Comparison of ENCODE assay signal across 13 cellular contexts in the genomic region with DNA sequence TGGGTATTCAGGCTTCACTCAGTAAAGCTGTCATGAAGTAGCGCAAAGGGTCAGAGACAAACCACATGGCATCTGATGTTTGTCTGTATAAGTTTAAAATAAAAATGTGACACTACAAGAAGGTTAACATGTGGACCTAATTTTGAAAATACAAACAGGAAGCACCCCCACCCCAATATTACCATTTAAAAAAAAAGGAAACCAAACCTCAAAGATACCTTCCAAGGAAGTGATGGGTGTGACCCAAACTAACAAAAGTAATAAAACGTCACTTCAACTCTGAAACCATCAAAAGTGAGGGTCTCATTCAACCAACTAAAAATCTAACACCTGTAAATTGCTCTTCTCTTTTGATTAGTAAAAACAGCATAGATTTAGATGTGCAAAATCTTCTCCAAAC. TPM values are rescaled to one million over a fixed set of nuclear protein-coding genes. Genes with fewer than 3 reads are reported as not detected.
DNase-seq lines count a peak whose midpoint lies in the region; ATAC-seq, FAIRE-seq and TF ChIP-seq lines count a peak whose summit lies in the region.
"Had no signal": no experiment of that assay in that cellular context is flagged by ENCODE, and none has a peak within 500 bp of the region (broad histone marks: within the 10 kb centered on the region; RNA-seq: fewer than 3 reads in every experiment).

No MANE protein-coding gene starts in this region.

- FAIRE-seq in GM12892 (lab: Jason Lieb, UNC) = no peak
- FAIRE-seq: keratinocyte had no signal

- H3K9me3 ChIP-seq in DOHH2 (ENCODE audit: control insufficient read depth, insufficient read depth, low read length) (no peaks in the 10 kb centered on the region), sigmoid colon (no peaks in the 10 kb centered on the region)

- no peaks in the 10 kb centered on the region for H3K9me3 Mint-ChIP-seq in T-cell

- intact Hi-C loops in sigmoid colon (cut with DNase I) = no loop called here

- no peak for DNase-seq in T-cell
- peak; percentile 66 for DNase-seq in central memory CD4-positive, alpha-beta T cell
- no peak for DNase-seq in sigmoid colon
- no peak for DNase-seq in GM12892 (ENCODE audit: insufficient read length)
- DNase-seq in NK-92 treated with Interleukin-12 subunit alpha and Interleukin-12 subunit beta, amount 100 ng/mL, for 24 hours (lab: John Stamatoyannopoulos, UW) = no peak
- DNase-seq: anterior cingulate cortex, NCI-H1436 treated with DMSO at 0.1 percent for 48 hours, NCI-H446 treated with DMSO at 0.1 percent for 48 hours had no signal

- no peak for TF ChIP-seq POLR2A in sigmoid colon (IDR thresholded peaks at IDR 0.05)
- no peak for TF ChIP-seq POLR2A in GM12892 (IDR thresholded peaks at IDR 0.05; ENCODE audit: low read depth, low read length)

- peak overlapping the region; percentile 92 to 95 for H3K27ac Mint-ChIP-seq in T-cell

- CTCF ChIA-PET in T-cell (lab: Charles Lee) = interaction anchor here in 1 of 2 donors (0.6 to 3.7 kb wide), 3 partner anchors 19 to 50 kb away, joined by 5 to 19 read pairs (median 18); no protein-coding TSS in a partner anchor

- H3K4me3 Mint-ChIP-seq in T-cell = peak overlapping the region; percentile 95 to 100 (median 96)

- H4K20me1 ChIP-seq in DOHH2 (ENCODE audit: control insufficient read depth, insufficient read depth, low read depth, low read length) = no peaks in the 10 kb centered on the region

- H3K4me1 ChIP-seq in DOHH2 (ENCODE audit: control insufficient read depth, low read length) = peaks cover 67% of the 10 kb centered on the region
- peaks cover 0 to 80% (median 67%) of the 10 kb centered on the region in 4 donors for H3K4me1 ChIP-seq in sigmoid colon

- H3K4me1 Mint-ChIP-seq in T-cell = peaks cover 76 to 86% (median 76%) of the 10 kb centered on the region in 3 donors

- peaks cover 10% of the 10 kb centered on the region for H3F3A ChIP-seq in DOHH2 (ENCODE audit: control insufficient read depth, insufficient read depth)

- H3K36me3 Mint-ChIP-seq in T-cell = peaks cover 13% of the 10 kb centered on the region

- peak overlapping the region; percentile 93 for H3K4me2 ChIP-seq in DOHH2 (ENCODE audit: low read length)

- TF ChIP-seq EP300 in sigmoid colon (IDR thresholded peaks at IDR 0.05) = no peak

- H3K27me3 ChIP-seq in DOHH2 (ENCODE audit: control insufficient read depth, low read length) (no peaks in the 10 kb centered on the region), sigmoid colon (no peaks in the 10 kb centered on the region)
- H3K27me3 ChIP-seq: SJSA1 had no signal

- POLR2A ChIA-PET in T-cell (lab: Charles Lee) = interaction anchor here in 1 of 2 donors (0.6 to 11.7 kb wide), 3 partner anchors 16 to 24 kb away, joined by 3 to 147 read pairs (median 4); partner anchors contain the start of gene STAT5A

- 45 to 63% methylated on average over 2 of the region's 2 CpGs for WGBS in sigmoid colon, 2 donors

- H3K4me3 ChIP-seq in DOHH2 (ENCODE audit: low read length) (peak overlapping the region; percentile 93), sigmoid colon (no peak overlapping the region)
- H3K4me3 ChIP-seq: SJSA1 had no signal

- H3K79me2 ChIP-seq in DOHH2 (ENCODE audit: control insufficient read depth, low read length) = peaks cover 83% of the 10 kb centered on the region

- H3K27ac ChIP-seq in DOHH2 (ENCODE audit: low read depth, low read length) (peak overlapping the region; percentile 29), sigmoid colon (peak overlapping the region in 3 of 4 donors; percentile 52 to 94 (median 56))
- H3K27ac ChIP-seq: parathyroid adenoma, SJSA1 had no signal

- no peak for TF ChIP-seq CTCF in DOHH2 (IDR thresholded peaks at IDR 0.05; ENCODE audit: low read depth, low read length, poor library complexity, severe bottlenecking)
- TF ChIP-seq CTCF in sigmoid colon (IDR thresholded peaks at IDR 0.05) = no peak

- ATAC-seq in T-cell (replicated peaks in 1 of 4) (peak in 1 of 4 experiments; percentile 30), GM19328 (IDR thresholded peaks at IDR 0.05; ENCODE audit: unreplicated experiment) (no peak)

- H3K36me3 ChIP-seq in DOHH2 (ENCODE audit: control insufficient read depth, low read length) (peaks cover 23% of the 10 kb centered on the region), sigmoid colon (no peaks in the 10 kb centered on the region)

- H3K9me2 ChIP-seq in DOHH2 (replicated peaks; ENCODE audit: control insufficient read depth, low read length) = no peaks in the 10 kb centered on the region

- no peaks in the 10 kb centered on the region for H3K27me3 Mint-ChIP-seq in T-cell

RNA-seq across cellular contexts. Expression of gene STAT5B, which starts 3.6 kb away (rescaled TPM):
- 100 to 1,000 TPM; 178 to 205 (median 186) TPM for total RNA-seq in T-cell
- 100 to 1,000 TPM in 1 of 4 donors, 10 to 100 TPM in 3; 93.5 to 117 (median 98.4) TPM for total RNA-seq in sigmoid colon
- 10 to 100 TPM; 11.3 to 37.5 (median 13.2) TPM for polyA plus RNA-seq in sigmoid colon
- polyA plus RNA-seq in GM12892 (2012; ENCODE audit: missing spikeins) = 40.7 TPM

RNA-seq across cellular contexts. Expression of gene STAT5A, which starts 15.7 kb away (rescaled TPM):
- total RNA-seq in T-cell (100 to 1,000 TPM; 141 to 160 (median 147) TPM), sigmoid colon (10 to 100 TPM; 57.2 to 91.0 (median 80.8) TPM)
- polyA plus RNA-seq in sigmoid colon = 10 to 100 TPM in 2 of 3 donors, 1 to 10 TPM in 1; 7.4 to 39.2 (median 13.2) TPM
- 48.4 TPM for polyA plus RNA-seq in GM12892 (2012; ENCODE audit: missing spikeins)
